Comparison of ENCODE assay signal across 8 cellular contexts in the genomic region with DNA sequence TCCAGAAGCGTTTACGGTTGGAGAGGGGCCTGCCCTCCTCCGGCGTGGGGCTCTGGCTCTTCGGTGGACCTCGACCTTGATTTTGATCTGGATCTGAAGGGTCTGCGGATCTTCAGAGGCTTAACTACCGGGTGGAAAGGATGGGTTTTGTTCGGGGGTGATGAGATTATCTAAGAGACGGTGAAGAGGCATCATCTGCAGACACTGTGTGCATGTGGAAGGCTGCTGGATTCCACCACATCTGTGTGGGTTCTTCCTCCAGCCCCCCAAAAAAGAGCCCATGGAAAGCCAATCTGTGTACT. TPM values are rescaled to one million over a fixed set of nuclear protein-coding genes. Genes with fewer than 3 reads are reported as not detected.
DNase-seq lines count a peak whose midpoint lies in the region; ATAC-seq and TF ChIP-seq lines count a peak whose summit lies in the region.

No MANE protein-coding gene starts in this region.

- H3K27me3 Mint-ChIP-seq in activated naive CD4-positive, alpha-beta T cell treated with anti-CD3 and anti-CD28 coated beads, Interleukin-2, amount 10 ng/mL, durations not matched to agents 7 days and 5 days: peaks cover 55% of the 10 kb centered on the region
- no peaks in the 10 kb centered on the region for H3K27me3 Mint-ChIP-seq in memory B cell

- peak overlapping the region; percentile 53 for H3K4me3 ChIP-seq in brain microvascular endothelial cell (ENCODE audit: low read depth, low read length)
- H3K4me3 ChIP-seq in upper lobe of right lung: peak overlapping the region; percentile 61

- in situ Hi-C loops in brain microvascular endothelial cell (cut with HindIII; ENCODE audit: low pct_ligation_motif_present, low sequenced_read_pairs): no loop called here

- CTCF ChIA-PET in activated naive CD4-positive, alpha-beta T cell treated with anti-CD3 and anti-CD28 coated beads, Interleukin-2, amount 10 ng/mL, durations not matched to agents 7 days and 5 days (lab: Charles Lee): interaction anchor here (2.2 kb wide), 1 partner anchor 33 kb away, joined by 10 read pairs; no protein-coding TSS in a partner anchor

- ATAC-seq in memory B cell (ENCODE audit: low read depth) (no peak), upper lobe of right lung (no peak), HG03175 (IDR thresholded peaks at IDR 0.05; ENCODE audit: unreplicated experiment) (no peak), HG03159 (IDR thresholded peaks at IDR 0.05; ENCODE audit: unreplicated experiment) (no peak)

- no peak overlapping the region for H3K27ac Mint-ChIP-seq in activated naive CD4-positive, alpha-beta T cell treated with anti-CD3 and anti-CD28 coated beads, Interleukin-2, amount 10 ng/mL, durations not matched to agents 7 days and 5 days
- H3K27ac Mint-ChIP-seq in memory B cell: no peak overlapping the region

- H3K4me1 Mint-ChIP-seq in activated naive CD4-positive, alpha-beta T cell treated with anti-CD3 and anti-CD28 coated beads, Interleukin-2, amount 10 ng/mL, durations not matched to agents 7 days and 5 days: peaks cover 12% of the 10 kb centered on the region
- H3K4me1 Mint-ChIP-seq in memory B cell: peaks cover 4% of the 10 kb centered on the region

- peaks cover 13% of the 10 kb centered on the region for H3K4me1 ChIP-seq in upper lobe of right lung

- H3K9me3 ChIP-seq in upper lobe of right lung: no peaks in the 10 kb centered on the region

- H3K9me3 Mint-ChIP-seq in activated naive CD4-positive, alpha-beta T cell treated with anti-CD3 and anti-CD28 coated beads, Interleukin-2, amount 10 ng/mL, durations not matched to agents 7 days and 5 days: no peaks in the 10 kb centered on the region
- H3K9me3 Mint-ChIP-seq in memory B cell: no peaks in the 10 kb centered on the region

- peak overlapping the region; percentile 72 for H3K4me3 Mint-ChIP-seq in activated naive CD4-positive, alpha-beta T cell treated with anti-CD3 and anti-CD28 coated beads, Interleukin-2, amount 10 ng/mL, durations not matched to agents 7 days and 5 days
- peak overlapping the region; percentile 70 for H3K4me3 Mint-ChIP-seq in memory B cell

- H3K27ac ChIP-seq in brain microvascular endothelial cell (no peak overlapping the region), upper lobe of right lung (peak overlapping the region; percentile 94)

- no peak for TF ChIP-seq CTCF in brain microvascular endothelial cell (IDR thresholded peaks at IDR 0.05; ENCODE audit: low read depth, low read length, missing control alignments)
- no peak for TF ChIP-seq CTCF in upper lobe of right lung (IDR thresholded peaks at IDR 0.05)

- no peaks in the 10 kb centered on the region for H3K36me3 Mint-ChIP-seq in activated naive CD4-positive, alpha-beta T cell treated with anti-CD3 and anti-CD28 coated beads, Interleukin-2, amount 10 ng/mL, durations not matched to agents 7 days and 5 days
- H3K36me3 Mint-ChIP-seq in memory B cell: no peaks in the 10 kb centered on the region

- no peak for DNase-seq in activated naive CD4-positive, alpha-beta T cell treated with anti-CD3 and anti-CD28 coated beads, Interleukin-2, amount 10 ng/mL, durations not matched to agents 7 days and 5 days
- no peak for DNase-seq in activated naive CD4-positive, alpha-beta T cell (lab: John Stamatoyannopoulos, UW)
- DNase-seq in brain microvascular endothelial cell: no peak
- no peak for DNase-seq in memory B cell (ENCODE audit: low spot score in 2 of 2)
- no peak for DNase-seq in upper lobe of right lung
- no peak for DNase-seq in HPDE6-E6E7 (ENCODE audit: extremely low spot score)

- intact Hi-C loops in upper lobe of right lung (cut with DNase I): no loop called here

- peaks cover 2% of the 10 kb centered on the region for H3K27me3 ChIP-seq in brain microvascular endothelial cell (replicated peaks)
- H3K27me3 ChIP-seq in upper lobe of right lung: no peaks in the 10 kb centered on the region

- H3K36me3 ChIP-seq in brain microvascular endothelial cell (replicated peaks) (no peaks in the 10 kb centered on the region), upper lobe of right lung (peaks cover 33% of the 10 kb centered on the region)

RNA-seq across cellular contexts. Expression of gene LGALSL, which starts 1.0 kb away (rescaled TPM):
- total RNA-seq in upper lobe of right lung: 43.2 TPM
